10 cellular contexts compared by ENCODE assay signal in genomic region chr17:27506348-27507218, GRCh38. TPM values are rescaled to one million over a fixed set of nuclear protein-coding genes. Genes with fewer than 3 reads are reported as not detected.
DNase-seq lines count a peak whose midpoint lies in the region; ATAC-seq and TF ChIP-seq lines count a peak whose summit lies in the region.
"Had no signal": no experiment of that assay in that cellular context is flagged by ENCODE, and none has a peak within 500 bp of the region (broad histone marks: within the 10 kb centered on the region; RNA-seq: fewer than 3 reads in every experiment).

No MANE protein-coding gene starts in this region.

- no peak overlapping the region for H3K4me3 ChIP-seq in esophagus squamous epithelium
- H3K4me3 ChIP-seq in psoas muscle, result no peak overlapping the region

- no peaks in the 10 kb centered on the region for H3K27me3 ChIP-seq in esophagus squamous epithelium
- no peaks in the 10 kb centered on the region for H3K27me3 ChIP-seq in psoas muscle (ENCODE audit: insufficient read depth in 3 of 3, low read length in 2 of 3)

- H3K27ac ChIP-seq in esophagus squamous epithelium (no peak overlapping the region), psoas muscle (no peak overlapping the region)

- H3K9me3 ChIP-seq in esophagus squamous epithelium (no peaks in the 10 kb centered on the region), psoas muscle (no peaks in the 10 kb centered on the region)

- intact Hi-C loops in esophagus squamous epithelium (cut with DNase I), result no loop called here
- intact Hi-C loops in psoas muscle (cut with DNase I), result loop anchor here in 1 of 2 donors (10.0 kb wide), 1 partner anchor 48 kb away; no protein-coding TSS in a partner anchor

- 61 to 71% methylated on average over 12 to 14 of the region's 15 CpGs for WGBS in esophagus squamous epithelium, 2 donors
- 84 to 88% (median 87%) methylated on average over 15 of the region's 15 CpGs for WGBS in psoas muscle, 3 donors

- H3K36me3 ChIP-seq in esophagus squamous epithelium, result peaks cover 0 to 31% (median 0%) of the 10 kb centered on the region in 3 donors
- no peaks in the 10 kb centered on the region for H3K36me3 ChIP-seq in psoas muscle (ENCODE audit: insufficient read depth in 1 of 2, low read depth in 1 of 2)

- H3K4me1 ChIP-seq in esophagus squamous epithelium, result peaks cover 4 to 51% (median 16%) of the 10 kb centered on the region in 3 donors
- H3K4me1 ChIP-seq in psoas muscle, result peaks cover 4% of the 10 kb centered on the region

- ATAC-seq in GM18498 (IDR thresholded peaks at IDR 0.05; ENCODE audit: unreplicated experiment) (peak; percentile 58), GM21786 (IDR thresholded peaks at IDR 0.05; ENCODE audit: unreplicated experiment) (peak; percentile 56), psoas muscle (no peak)
- ATAC-seq: Panc1 had no signal

- no peak for TF ChIP-seq POLR2A in esophagus squamous epithelium (IDR thresholded peaks at IDR 0.05)

- DNase-seq in NCI-H146 treated with DMSO at 0.1 percent for 48 hours (lab: John Stamatoyannopoulos, UW; ENCODE audit: unreplicated experiment) (peak; percentile 8), iPS-NIHi11 (ENCODE audit: low spot score) (peak; percentile 74), esophagus squamous epithelium (lab: John Stamatoyannopoulos, UW) (no peak), NCI-H226 (no peak), psoas muscle (no peak), NCI-H1105 treated with DMSO at 0.1 percent for 48 hours (lab: John Stamatoyannopoulos, UW) (no peak)
- DNase-seq: aorta had no signal

- no peak for TF ChIP-seq CTCF in esophagus squamous epithelium (IDR thresholded peaks at IDR 0.05)
- TF ChIP-seq CTCF in psoas muscle (IDR thresholded peaks at IDR 0.05), result no peak

RNA-seq across cellular contexts. Expression of gene KSR1, which starts 50.3 kb away (rescaled TPM):
- 10 to 100 TPM; 22.3 to 32.4 (median 31.0) TPM for total RNA-seq in esophagus squamous epithelium
- total RNA-seq in psoas muscle, result 10 to 100 TPM; 46.5 to 93.0 (median 70.7) TPM
- 10 to 100 TPM in 2 of 3 donors, 1 to 10 TPM in 1; 7.8 to 14.5 (median 12.9) TPM for polyA plus RNA-seq in psoas muscle

Comparison
In these comparisons a context has a peak if more than half of its experiments do, and no peak if none do; other contexts are left out.
1. ATAC-seq: peak in GM18498 (single experiment) and GM21786 (single experiment); none in psoas muscle (0 of 4).
2. DNase-seq: peak in NCI-H146 treated with DMSO at 0.1 percent for 48 hours (single experiment) and iPS-NIHi11 (single experiment); none in esophagus squamous epithelium (single experiment), NCI-H226 (single experiment), psoas muscle (0 of 2) and NCI-H1105 treated with DMSO at 0.1 percent for 48 hours (single experiment).